ENCODE assay signal across 1 cellular context in the genomic region with DNA sequence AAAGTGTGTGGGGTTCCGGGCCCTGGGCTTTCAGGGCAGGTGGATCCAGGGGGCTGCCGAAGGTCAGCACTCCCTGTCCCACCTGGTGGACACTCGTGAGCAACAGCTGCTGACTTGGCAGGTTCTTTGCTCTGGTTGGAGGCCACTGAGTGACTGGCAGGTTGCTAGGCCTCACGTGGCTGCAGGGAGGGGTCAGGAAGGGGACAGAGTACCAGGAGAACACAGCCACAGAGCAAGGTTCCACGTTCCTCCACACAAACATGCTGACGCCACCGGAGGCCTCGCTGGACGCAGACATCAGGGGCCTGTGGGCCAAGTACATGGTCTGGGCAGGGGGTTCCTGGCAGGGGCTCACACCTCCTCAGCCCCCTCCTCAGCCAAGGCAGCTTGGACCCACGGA.
TF ChIP-seq lines count a peak whose summit lies in the region.

No MANE protein-coding gene starts in this region.

TF ChIP-seq in K562, 482 proteins besides CTCF, POLR2A, EP300 and RAD21 (continued from another document):
- TF ChIP-seq, protein P1, sequence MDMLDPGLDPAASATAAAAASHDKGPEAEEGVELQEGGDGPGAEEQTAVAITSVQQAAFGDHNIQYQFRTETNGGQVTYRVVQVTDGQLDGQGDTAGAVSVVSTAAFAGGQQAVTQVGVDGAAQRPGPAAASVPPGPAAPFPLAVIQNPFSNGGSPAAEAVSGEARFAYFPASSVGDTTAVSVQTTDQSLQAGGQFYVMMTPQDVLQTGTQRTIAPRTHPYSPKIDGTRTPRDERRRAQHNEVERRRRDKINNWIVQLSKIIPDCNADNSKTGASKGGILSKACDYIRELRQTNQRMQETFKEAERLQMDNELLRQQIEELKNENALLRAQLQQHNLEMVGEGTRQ (CRISPR knock-in tag; IDR thresholded peaks at IDR 0.05) = peak; percentile 35; the same call in 1 of the 2 replicates
TF ChIP-seq in K562: peak in this region for 6; not testable (repeated sequence) for 476.
